ENCODE assay signal across 11 cellular contexts in genomic region chr1:209899948-209900347, GRCh38. TPM values are rescaled to one million over a fixed set of nuclear protein-coding genes. Genes with fewer than 3 reads are reported as not detected.
DNase-seq lines count a peak whose midpoint lies in the region; ATAC-seq, FAIRE-seq and TF ChIP-seq lines count a peak whose summit lies in the region.
"Had no signal": no experiment of that assay in that cellular context is flagged by ENCODE, and none has a peak within 500 bp of the region (broad histone marks: within the 10 kb centered on the region; RNA-seq: fewer than 3 reads in every experiment).

No MANE protein-coding gene starts in this region.

- H3K9ac ChIP-seq in keratinocyte (ENCODE audit: control insufficient read depth, extremely low read depth, insufficient read depth, low read length), result peak overlapping the region; percentile 69

- in situ Hi-C loops in Panc1 (cut with HindIII; ENCODE audit: low pct_unique_long_range_greater_than_20kb, low sequenced_read_pairs), result no loop called here

- H3K4me3 ChIP-seq in Panc1 (ENCODE audit: low read depth in 2 of 2, low read length in 2 of 2) (no peak overlapping the region), keratinocyte (ENCODE audit: control insufficient read depth in 2 of 3, extremely low read depth in 1 of 3, insufficient read depth in 2 of 3, low read depth in 1 of 3, low read length in 3 of 3) (no peak overlapping the region)
- H3K4me3 ChIP-seq: adrenal gland, HAP-1, left ventricle myocardium inferior had no signal

- peaks cover 3 to 13% (median 4%) of the 10 kb centered on the region in 3 donors for H3K27me3 Mint-ChIP-seq in immature natural killer cell (ENCODE audit: low read depth in 3 of 3)
- peaks cover 12% of the 10 kb centered on the region for H3K27me3 Mint-ChIP-seq in T-helper 2 cell treated with Interferon-gamma antibody and Interleukin-4, amounts not matched to agents 5 μg/mL and 100 μg/mL, for 36 hours (ENCODE audit: low read depth)

- no peaks in the 10 kb centered on the region for H3K9me1 ChIP-seq in keratinocyte (ENCODE audit: control insufficient read depth, extremely low read depth, insufficient read depth, low read length)

- H4K20me1 ChIP-seq in keratinocyte (ENCODE audit: control insufficient read depth, extremely low read depth, insufficient read depth, low read length), result no peaks in the 10 kb centered on the region

- no peaks in the 10 kb centered on the region for H3K4me1 Mint-ChIP-seq in immature natural killer cell
- peaks cover 19% of the 10 kb centered on the region for H3K4me1 Mint-ChIP-seq in T-helper 2 cell treated with Interferon-gamma antibody and Interleukin-4, amounts not matched to agents 5 μg/mL and 100 μg/mL, for 36 hours (ENCODE audit: low read depth)

- H3K4me3 Mint-ChIP-seq in immature natural killer cell, result no peak overlapping the region
- no peak overlapping the region for H3K4me3 Mint-ChIP-seq in T-helper 2 cell treated with Interferon-gamma antibody and Interleukin-4, amounts not matched to agents 5 μg/mL and 100 μg/mL, for 36 hours

- CTCF ChIA-PET in Panc1 (lab: Charles Lee), result interaction anchor here (0.5 kb wide), 1 partner anchor 115 kb away, joined by 4 read pairs; no protein-coding TSS in a partner anchor

- no TSS peak for BruUV-seq in Panc1 (replicated peaks; lab: Mats Ljungman, UMichigan)

- no peak for FAIRE-seq in keratinocyte (lab: Jason Lieb, UNC)

- no peak overlapping the region for H2AFZ ChIP-seq in keratinocyte (ENCODE audit: control insufficient read depth, low read length)

- ATAC-seq in Panc1, result 0 out of 2 replicates have a peak, but pooled peaks have one; percentile 38

- no peaks in the 10 kb centered on the region for H3K27me3 ChIP-seq in Panc1 (ENCODE audit: control insufficient read depth, insufficient read depth, low read length)
- H3K27me3 ChIP-seq in keratinocyte (ENCODE audit: control insufficient read depth, extremely low read depth, insufficient read depth, low read length), result no peaks in the 10 kb centered on the region
- H3K27me3 ChIP-seq: adrenal gland had no signal

- H3K36me3 Mint-ChIP-seq in immature natural killer cell, result no peaks in the 10 kb centered on the region
- H3K36me3 Mint-ChIP-seq in T-helper 2 cell treated with Interferon-gamma antibody and Interleukin-4, amounts not matched to agents 5 μg/mL and 100 μg/mL, for 36 hours (ENCODE audit: low read depth), result no peaks in the 10 kb centered on the region

- POLR2A ChIA-PET in Panc1 (lab: Charles Lee), result no interaction called here

- dilution Hi-C loops in keratinocyte (cut with MboI; ENCODE audit: extremely low pct_ligation_motif_present, low sequenced_read_pairs), result no loop called here

- H3K4me2 ChIP-seq in keratinocyte (ENCODE audit: control insufficient read depth, extremely low read depth, insufficient read depth, low read depth, low read length), result peak overlapping the region; percentile 80

- H3K36me3 ChIP-seq in Panc1 (ENCODE audit: control insufficient read depth, insufficient read depth, low read length) (no peaks in the 10 kb centered on the region), keratinocyte (ENCODE audit: control insufficient read depth in 2 of 2, extremely low read depth in 1 of 2, insufficient read depth in 2 of 2, low read length in 2 of 2) (peaks cover 0 to 5% of the 10 kb centered on the region in 2 experiments)
- H3K36me3 ChIP-seq: adrenal gland, HAP-1, left ventricle myocardium inferior had no signal

- intact Hi-C loops in Panc1 (cut with micrococcal nuclease; ENCODE audit: unreplicated experiment), result no loop called here

- H3K9me3 Mint-ChIP-seq in immature natural killer cell, result peaks cover 0 to 5% (median 0%) of the 10 kb centered on the region in 6 donors
- no peaks in the 10 kb centered on the region for H3K9me3 Mint-ChIP-seq in T-helper 2 cell treated with Interferon-gamma antibody and Interleukin-4, amounts not matched to agents 5 μg/mL and 100 μg/mL, for 36 hours

- DNase-seq in NCI-H146 (lab: John Stamatoyannopoulos, UW) (peak; percentile 70), NCI-H146 treated with DMSO at 0.1 percent for 48 hours (lab: John Stamatoyannopoulos, UW; ENCODE audit: unreplicated experiment) (no peak), GM20000 (ENCODE audit: low spot score) (no peak), Panc1 (ENCODE audit: low read depth, low spot score) (no peak), keratinocyte (ENCODE audit: low read depth, low spot score) (no peak), immature natural killer cell (no peak)
- DNase-seq in T-helper 2 cell treated with Interferon-gamma antibody and Interleukin-4, amounts not matched to agents 5 μg/mL and 100 μg/mL, for 36 hours (ENCODE audit: low spot score), result no peak
- no peak for DNase-seq in activated CD8-positive, alpha-beta memory T cell treated with anti-CD3 and anti-CD28 coated beads, Interleukin-2, amount 50 U/mL, for 4 hours
- DNase-seq: left ventricle myocardium inferior had no signal

- H3K27ac ChIP-seq in Panc1 (ENCODE audit: low read length) (no peak overlapping the region), keratinocyte (ENCODE audit: control insufficient read depth, insufficient read depth, low read length) (peak overlapping the region; percentile 97)
- H3K27ac ChIP-seq: adrenal gland, left ventricle myocardium inferior had no signal

- no peak overlapping the region for H3K27ac Mint-ChIP-seq in immature natural killer cell
- H3K27ac Mint-ChIP-seq in T-helper 2 cell treated with Interferon-gamma antibody and Interleukin-4, amounts not matched to agents 5 μg/mL and 100 μg/mL, for 36 hours, result no peak overlapping the region

- H3K9me3 ChIP-seq in Panc1 (ENCODE audit: control insufficient read depth, insufficient read depth, low read depth, low read length) (no peaks in the 10 kb centered on the region), keratinocyte (ENCODE audit: control insufficient read depth, low read depth, low read length) (no peaks in the 10 kb centered on the region)
- H3K9me3 ChIP-seq: adrenal gland, HAP-1 had no signal

- H3K4me1 ChIP-seq in Panc1 (ENCODE audit: control insufficient read depth, insufficient read depth, low read length), result no peaks in the 10 kb centered on the region
- H3K4me1 ChIP-seq in keratinocyte (ENCODE audit: control insufficient read depth, extremely low read depth, insufficient read depth, low read length), result peaks cover 42% of the 10 kb centered on the region
- H3K4me1 ChIP-seq: adrenal gland, HAP-1, left ventricle myocardium inferior had no signal

- peak; percentile 50 for TF ChIP-seq CTCF in GM20000 (IDR thresholded peaks at IDR 0.05; ENCODE audit: extremely low read depth, missing control alignments)
- peak; percentile 46 for TF ChIP-seq CTCF in Panc1 (IDR thresholded peaks at IDR 0.05)
- peak; percentile 62 to 69 (median 65) for TF ChIP-seq CTCF in keratinocyte (optimal IDR thresholded peaks at IDR 0.05 in 1 of 3, IDR thresholded peaks at IDR 0.05 in 1 of 3, conservative IDR thresholded peaks at IDR 0.05 in 1 of 3; ENCODE audit: extremely low read depth in 1 of 3, insufficient read depth in 2 of 3, low read length in 3 of 3)

- no peaks in the 10 kb centered on the region for H3K79me2 ChIP-seq in keratinocyte (ENCODE audit: control insufficient read depth, insufficient read depth, low read length)

RNA-seq across cellular contexts. Expression of gene SYT14, which starts 38.1 kb away (rescaled TPM):
- total RNA-seq in Panc1 (2021; ENCODE audit: unreplicated experiment), result not detected
- not detected for polyA plus RNA-seq in Panc1 (2012; ENCODE audit: insufficient read length)
- polyA plus RNA-seq in keratinocyte (4.6 to 10.6 TPM (median 8.3 TPM) in 3 replicates), immature natural killer cell (not detected)
- polyA plus RNA-seq in keratinocyte (2011; ENCODE audit: low read depth), result 2.1 TPM
- 3.3 and 7.0 TPM in 2 replicates for polyA plus RNA-seq in keratinocyte (2011; cell fraction: cytosol; rRNA removed)
- 12.1 and 13.3 TPM in 2 replicates for polyA plus RNA-seq in keratinocyte (2011; cell fraction: nucleus; rRNA removed)
- 1.6 and 3.3 TPM in 2 replicates for polyA plus RNA-seq in keratinocyte (2012; ENCODE audit: low replicate concordance)
- 5.8 to 26.0 TPM (median 25.0 TPM) in 3 replicates for polyA minus RNA-seq in keratinocyte
- 14.2 TPM for polyA minus RNA-seq in keratinocyte (2011; cell fraction: cytosol; rRNA and poly(A)+ RNA removed)
- 25.2 and 59.9 TPM in 2 replicates for polyA minus RNA-seq in keratinocyte (2011; cell fraction: nucleus; rRNA and poly(A)+ RNA removed)
- total RNA-seq: left ventricle myocardium inferior had no signal
